20 cellular contexts compared by ENCODE assay signal in the genomic region with DNA sequence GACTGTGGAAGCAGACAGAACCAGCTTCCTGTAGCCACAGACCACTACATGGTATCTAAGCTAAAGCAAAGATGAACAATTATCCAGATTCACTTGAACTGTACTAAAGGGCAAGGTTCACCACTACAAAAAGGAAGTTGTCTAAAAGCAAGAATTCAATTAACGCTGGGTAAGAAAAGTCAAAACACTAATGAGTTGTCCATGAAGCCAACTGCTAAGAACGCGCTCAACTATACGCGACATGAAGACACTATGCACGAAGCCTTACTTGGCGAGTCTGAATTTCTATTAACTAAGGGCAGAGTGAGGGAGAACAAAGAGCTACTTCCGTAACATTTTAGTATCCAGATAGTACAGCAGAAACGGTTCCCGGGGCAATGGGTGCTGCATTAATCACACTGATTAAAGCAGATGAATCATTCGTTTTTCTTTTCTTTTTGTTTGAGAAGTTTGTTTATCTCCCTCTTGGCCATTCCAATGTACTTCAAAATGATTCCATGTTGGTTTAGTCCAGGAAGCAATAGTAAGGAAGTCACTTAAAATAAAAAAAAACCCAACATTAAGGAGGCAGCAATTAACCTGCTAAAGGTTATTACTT. TPM values are rescaled to one million over a fixed set of nuclear protein-coding genes. Genes with fewer than 3 reads are reported as not detected.
DNase-seq lines count a peak whose midpoint lies in the region; ATAC-seq and TF ChIP-seq lines count a peak whose summit lies in the region.
"Had no signal": no experiment of that assay in that cellular context is flagged by ENCODE, and none has a peak within 500 bp of the region (broad histone marks: within the 10 kb centered on the region; RNA-seq: fewer than 3 reads in every experiment).

No MANE protein-coding gene starts in this region.

- intact Hi-C loops in right lobe of liver (cut with DNase I), result no loop called here

- 88% methylated on average over 11 of the region's 11 CpGs for WGBS in right lobe of liver (ENCODE audit: insufficient coverage, low coverage, low lambda C conversion rate, missing lambda C conversion rate)

- ATAC-seq in right lobe of liver, result no peak
- ATAC-seq: HCT116, left ventricle myocardium superior, T-cell had no signal

- DNase-seq in EH (ENCODE audit: low read depth) (peak; percentile 36), MV-4-11 (lab: John Stamatoyannopoulos, UW) (peak; percentile 15), astrocyte of the hippocampus (ENCODE audit: low read depth, low spot score) (peak; percentile 47), right lobe of liver (no peak), activated gamma-delta T cell (lab: John Stamatoyannopoulos, UW) (no peak), GM13977 (ENCODE audit: low spot score) (no peak), amygdala (lab: John Stamatoyannopoulos, UW) (no peak)
- DNase-seq in NK-92 treated with Interleukin-12 subunit alpha and Interleukin-12 subunit beta, amount 100 ng/mL, for 24 hours (lab: John Stamatoyannopoulos, UW), result no peak
- DNase-seq: activated T-cell treated with anti-CD3 and anti-CD28 coated beads, Interleukin-2, amount 50 U/mL, for 48 hours; COR-L47; cortex of kidney; left ventricle myocardium superior; MM.1S; NCI-H1436 treated with DMSO at 0.1 percent for 48 hours; NCI-H2171 treated with DMSO at 0.1 percent for 48 hours; NCI-H69; SHP77; T-cell had no signal

- TF ChIP-seq CTCF in right lobe of liver (IDR thresholded peaks at IDR 0.05) (no peak), GM13977 (IDR thresholded peaks at IDR 0.05; ENCODE audit: extremely low read depth, insufficient read depth, missing control alignments) (no peak)

- no peaks in the 10 kb centered on the region for H3K9me3 ChIP-seq in right lobe of liver
- H3K9me3 ChIP-seq: prostate gland had no signal

- H3K27ac ChIP-seq in right lobe of liver, result peak overlapping the region in 2 of 3 donors; percentile 54 to 73
- H3K27ac ChIP-seq: prostate gland had no signal

- H3K4me1 ChIP-seq in right lobe of liver, result peaks cover 0 to 42% (median 16%) of the 10 kb centered on the region in 4 donors

- peaks cover 0 to 59% (median 18%) of the 10 kb centered on the region in 4 donors for H3K36me3 ChIP-seq in right lobe of liver

- in situ Hi-C loops in GM13977 (cut with MboI; ENCODE audit: low pct_unique_long_range_greater_than_20kb, low sequenced_read_pairs, unreplicated experiment), result loop anchor here (25.0 kb wide), 1 partner anchor 1506 kb away; no protein-coding TSS in a partner anchor

- no peak for TF ChIP-seq POLR2A in right lobe of liver (IDR thresholded peaks at IDR 0.05)

- H3K4me3 ChIP-seq in right lobe of liver, result no peak overlapping the region
- H3K4me3 ChIP-seq: prostate gland had no signal

- no peaks in the 10 kb centered on the region for H3K27me3 ChIP-seq in right lobe of liver

RNA-seq across cellular contexts. Expression of gene RPS15A, which starts 2.8 kb away (rescaled TPM):
- total RNA-seq in right lobe of liver, result 100 to 1,000 TPM; 413 to 736 (median 445) TPM

RNA-seq across cellular contexts. Expression of gene ARL6IP1, which starts 8.4 kb away (rescaled TPM):
- 100 to 1,000 TPM; 103 to 160 (median 109) TPM for total RNA-seq in right lobe of liver

Comparison
In these comparisons a context has a peak if more than half of its experiments do, and no peak if none do; other contexts are left out.
1. DNase-seq: peak in EH (single experiment), MV-4-11 (single experiment) and astrocyte of the hippocampus (single experiment); none in right lobe of liver (0 of 3), activated gamma-delta T cell (single experiment), GM13977 (single experiment), amygdala (0 of 56) and NK-92 treated with Interleukin-12 subunit alpha and Interleukin-12 subunit beta, amount 100 ng/mL, for 24 hours (single experiment).